2 cellular contexts compared by ENCODE assay signal in the genomic region with DNA sequence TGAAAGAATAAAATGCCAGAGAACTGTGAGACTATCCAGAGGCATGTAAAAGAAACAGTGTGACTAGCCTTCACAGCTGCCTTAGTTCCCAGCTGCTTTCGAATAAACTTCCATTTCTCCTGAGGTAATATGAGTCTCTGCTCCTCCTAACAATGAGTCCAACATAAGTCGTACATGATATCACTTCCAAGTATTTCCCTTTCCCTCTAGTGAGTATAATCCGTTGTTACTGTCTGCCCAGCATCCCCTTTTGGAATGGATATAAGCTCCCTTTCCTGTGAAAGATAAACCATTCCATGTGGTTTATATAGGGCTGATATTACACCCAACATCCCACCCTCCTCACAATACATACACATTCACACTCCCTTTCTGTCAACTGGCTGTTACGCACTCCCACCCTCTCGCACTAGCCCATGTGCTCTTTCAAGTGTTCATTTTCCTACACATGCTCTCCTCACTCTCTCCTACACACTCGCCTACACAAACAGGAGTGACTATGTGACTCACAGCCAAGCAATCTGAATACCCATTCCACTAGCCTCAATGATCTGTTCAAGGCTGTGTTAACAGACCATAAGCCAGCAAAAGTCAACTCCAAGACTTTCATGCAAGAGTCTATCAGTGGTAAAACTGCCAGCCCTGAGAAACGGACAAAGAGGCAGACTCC.
A peak's percentile ranks its signal among the peaks of the same experiment; 100 is the strongest.
TF ChIP-seq lines count a peak whose summit lies in the region.

No MANE protein-coding gene starts in this region.

TF ChIP-seq in HEK293, 187 proteins besides CTCF, POLR2A, EP300 and RAD21 (continued from another document):
- TF ChIP-seq, protein P1, sequence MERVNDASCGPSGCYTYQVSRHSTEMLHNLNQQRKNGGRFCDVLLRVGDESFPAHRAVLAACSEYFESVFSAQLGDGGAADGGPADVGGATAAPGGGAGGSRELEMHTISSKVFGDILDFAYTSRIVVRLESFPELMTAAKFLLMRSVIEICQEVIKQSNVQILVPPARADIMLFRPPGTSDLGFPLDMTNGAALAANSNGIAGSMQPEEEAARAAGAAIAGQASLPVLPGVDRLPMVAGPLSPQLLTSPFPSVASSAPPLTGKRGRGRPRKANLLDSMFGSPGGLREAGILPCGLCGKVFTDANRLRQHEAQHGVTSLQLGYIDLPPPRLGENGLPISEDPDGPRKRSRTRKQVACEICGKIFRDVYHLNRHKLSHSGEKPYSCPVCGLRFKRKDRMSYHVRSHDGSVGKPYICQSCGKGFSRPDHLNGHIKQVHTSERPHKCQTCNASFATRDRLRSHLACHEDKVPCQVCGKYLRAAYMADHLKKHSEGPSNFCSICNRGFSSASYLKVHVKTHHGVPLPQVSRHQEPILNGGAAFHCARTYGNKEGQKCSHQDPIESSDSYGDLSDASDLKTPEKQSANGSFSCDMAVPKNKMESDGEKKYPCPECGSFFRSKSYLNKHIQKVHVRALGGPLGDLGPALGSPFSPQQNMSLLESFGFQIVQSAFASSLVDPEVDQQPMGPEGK (tag by site-specific recombination; IDR thresholded peaks at IDR 0.05) = no peak
- TF ChIP-seq EGR2 (tag by site-specific recombination; IDR thresholded peaks at IDR 0.05; ENCODE audit: low read depth) = peak; percentile 98
- TF ChIP-seq ZNF580 (tag by site-specific recombination; IDR thresholded peaks at IDR 0.05) = no peak
- TF ChIP-seq ZNF292 (tag by site-specific recombination; IDR thresholded peaks at IDR 0.05; ENCODE audit: borderline replicate concordance, low read depth) = no peak

TF ChIP-seq in K562, 482 proteins besides CTCF, POLR2A, EP300 and RAD21 (continued from another document):
- peak in 1 of 2 experiments; percentile 7; a peak in 1 of 4 replicates for TF ChIP-seq KDM1A (IDR thresholded peaks at IDR 0.05)
